ENCODE assay signal across 25 cellular contexts in genomic region chr2:236215196-236215595, GRCh38. TPM values are rescaled to one million over a fixed set of nuclear protein-coding genes. Genes with fewer than 3 reads are reported as not detected.
"Had no signal": no experiment of that assay in that cellular context is flagged by ENCODE, and none has a peak within 500 bp of the region (broad histone marks: within the 10 kb centered on the region; RNA-seq: fewer than 3 reads in every experiment).

No MANE protein-coding gene starts in this region.

- H3K9me3 ChIP-seq: gastrocnemius medialis, lower lobe of right lung, thyroid gland had no signal

- ATAC-seq: activated CD4-positive, alpha-beta T cell treated with anti-CD3 and anti-CD28 coated beads for 36 hours; gastrocnemius medialis; left lobe of liver; lower lobe of right lung; naive thymus-derived CD4-positive, alpha-beta T cell had no signal

- H3K4me1 ChIP-seq: lower lobe of right lung, thyroid gland had no signal

- H3K27me3 ChIP-seq: cardiac muscle cell, gastrocnemius medialis, thyroid gland had no signal

- H3K4me3 ChIP-seq: cardiac muscle cell, gastrocnemius medialis, lower lobe of right lung, thyroid gland had no signal

- H3K27ac ChIP-seq: cardiac muscle cell, gastrocnemius medialis, lower lobe of right lung, thyroid gland had no signal

- H3K36me3 ChIP-seq: cardiac muscle cell, gastrocnemius medialis, lower lobe of right lung, thyroid gland had no signal

- DNase-seq: activated B cell treated with CpG ODN at 0.5 μM for 24 hours; activated CD4-positive, alpha-beta T cell treated with anti-CD3 and anti-CD28 coated beads for 36 hours; activated CD4-positive, alpha-beta T cell treated with anti-CD3 and anti-CD28 coated beads, Interleukin-2, amount 50 U/mL, for 48 hours; activated naive CD4-positive, alpha-beta T cell treated with anti-CD3 and anti-CD28 coated beads for 36 hours; activated naive CD8-positive, alpha-beta T cell treated with anti-CD3 and anti-CD28 coated beads, Interleukin-2, amount 10 ng/mL, durations not matched to agents 7 days and 5 days; activated T-cell treated with anti-CD3 and anti-CD28 coated beads, Interleukin-2, amount 50 U/mL, for 48 hours; amygdala; cortex of kidney; erythroblast; gastrocnemius medialis; hypothalamus; islet precursor cell; lower lobe of right lung; naive thymus-derived CD4-positive, alpha-beta T cell; retina; stimulated activated CD4-positive, alpha-beta T cell treated with anti-CD3 and anti-CD28 coated beads, Interleukin-12 subunit alpha, Interleukin-12 subunit beta, amount 100 ng/mL, for 4 hours; stimulated activated CD4-positive, alpha-beta T cell treated with anti-CD3 and anti-CD28 coated beads, Interleukin-4, amount 100 ng/mL, for 4 hours; substantia nigra; thyroid gland had no signal

RNA-seq across cellular contexts. Expression of gene GBX2, which starts 47.0 kb away (rescaled TPM):
- total RNA-seq: activated B cell treated with CpG ODN at 0.5 μM for 24 hours; activated CD4-positive, alpha-beta T cell treated with anti-CD3 and anti-CD28 coated beads for 36 hours; activated naive CD4-positive, alpha-beta T cell treated with anti-CD3 and anti-CD28 coated beads for 36 hours; activated naive CD8-positive, alpha-beta T cell treated with anti-CD3 and anti-CD28 coated beads, Interleukin-2, amount 10 ng/mL, durations not matched to agents 7 days and 5 days; gastrocnemius medialis; left lobe of liver; lower lobe of right lung; naive thymus-derived CD4-positive, alpha-beta T cell; omental fat pad; progenitor cell of endocrine pancreas; skeletal muscle tissue; thyroid gland had no signal
- polyA plus RNA-seq: naive thymus-derived CD4-positive, alpha-beta T cell had no signal

RNA-seq across cellular contexts. Expression of gene ASB18, which starts 49.0 kb away (rescaled TPM):
- total RNA-seq: activated B cell treated with CpG ODN at 0.5 μM for 24 hours; activated CD4-positive, alpha-beta T cell treated with anti-CD3 and anti-CD28 coated beads for 36 hours; activated naive CD4-positive, alpha-beta T cell treated with anti-CD3 and anti-CD28 coated beads for 36 hours; activated naive CD8-positive, alpha-beta T cell treated with anti-CD3 and anti-CD28 coated beads, Interleukin-2, amount 10 ng/mL, durations not matched to agents 7 days and 5 days; cardiac muscle cell; left lobe of liver; lower lobe of right lung; naive thymus-derived CD4-positive, alpha-beta T cell; neural crest cell; omental fat pad; progenitor cell of endocrine pancreas; thyroid gland had no signal
- polyA plus RNA-seq: naive thymus-derived CD4-positive, alpha-beta T cell had no signal
